8 cellular contexts compared by ENCODE assay signal in the genomic region with DNA sequence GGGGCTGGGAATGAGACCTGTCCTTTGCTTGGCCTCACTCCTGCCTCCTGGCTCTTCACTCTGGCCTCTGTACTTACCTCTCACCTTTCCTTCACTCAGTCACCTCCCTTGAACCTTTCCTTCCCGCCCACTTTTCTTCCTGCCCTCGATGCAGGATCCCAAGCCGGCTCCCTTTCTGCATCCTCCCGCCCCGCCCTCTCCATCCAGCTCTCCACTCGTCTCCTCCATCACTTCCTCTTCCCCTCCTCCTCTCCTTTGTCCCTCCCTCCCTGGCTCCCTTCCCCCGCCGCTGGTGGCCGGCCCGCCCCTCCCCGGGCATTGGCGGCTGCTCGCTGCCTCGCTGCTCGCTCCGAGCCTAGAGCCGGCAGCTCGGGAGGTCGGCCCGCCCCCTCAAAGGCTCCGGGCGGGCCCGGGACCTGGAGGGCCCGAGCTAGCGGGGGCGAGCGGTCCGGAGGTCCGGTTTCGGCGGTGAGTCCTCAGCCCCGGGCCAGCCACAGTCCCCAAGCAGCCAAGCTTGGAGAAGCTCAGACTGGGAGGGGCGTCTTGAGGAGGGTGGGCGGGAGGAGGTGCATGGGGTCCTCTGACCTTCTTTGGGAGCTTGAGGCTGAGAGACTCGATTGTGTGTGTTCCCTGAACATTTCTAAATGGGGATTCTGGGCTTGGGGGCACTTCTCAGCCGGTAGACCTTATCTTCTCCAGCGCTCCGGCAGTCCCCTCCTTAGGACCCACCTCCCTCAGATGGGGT. TPM values are rescaled to one million over a fixed set of nuclear protein-coding genes. Genes with fewer than 3 reads are reported as not detected.
A peak's percentile ranks its signal among the peaks of the same experiment; 100 is the strongest.
DNase-seq lines count a peak whose midpoint lies in the region; ATAC-seq and TF ChIP-seq lines count a peak whose summit lies in the region.

No MANE protein-coding gene starts in this region.

- no peak for TF ChIP-seq POLR2A in breast epithelium (IDR thresholded peaks at IDR 0.05)

- TF ChIP-seq CTCF in breast epithelium (IDR thresholded peaks at IDR 0.05), result no peak

- H3K27ac ChIP-seq in breast epithelium (peak overlapping the region; percentile 94 to 95), iPS DF 6.9 (ENCODE audit: low read length) (no peak overlapping the region)

- intact Hi-C loops in breast epithelium (cut with DNase I; ENCODE audit: low total_unique reads), result no loop called here

- DNase-seq in DMS53 (lab: John Stamatoyannopoulos, UW) (peak; percentile 97), NCI-H1092 (lab: John Stamatoyannopoulos, UW) (peak; percentile 86), SIG-M5 (lab: John Stamatoyannopoulos, UW) (peak; percentile 3), breast epithelium (ENCODE audit: low spot score in 2 of 2) (peak; percentile 87 to 90), iPS DF 6.9 (ENCODE audit: low read depth, low spot score) (no peak), putamen (ENCODE audit: low spot score) (peak; percentile 88)

- H3K9me3 ChIP-seq in breast epithelium, result no peaks in the 10 kb centered on the region
- no peaks in the 10 kb centered on the region for H3K9me3 ChIP-seq in iPS DF 6.9 (ENCODE audit: control insufficient read depth, insufficient read depth, low read length)

- no peaks in the 10 kb centered on the region for H3K27me3 ChIP-seq in breast epithelium
- H3K27me3 ChIP-seq in iPS DF 6.9 (ENCODE audit: control insufficient read depth, insufficient read depth, low read length), result no peaks in the 10 kb centered on the region

- WGBS in iPS DF 6.9 (ENCODE audit: insufficient coverage, insufficient read length), result no CpG with 5 or more reads among the region's 38 CpGs

- peak overlapping the region; percentile 39 to 80 (median 56) for H3K4me3 ChIP-seq in breast epithelium
- peak overlapping the region; percentile 52 for H3K4me3 ChIP-seq in iPS DF 6.9 (ENCODE audit: low read length)

- H3K4me1 ChIP-seq in breast epithelium, result peaks cover 21 to 33% of the 10 kb centered on the region in 2 donors
- peaks cover 8% of the 10 kb centered on the region; the same call in 1 of the 2 replicates for H3K4me1 ChIP-seq in iPS DF 6.9 (ENCODE audit: control insufficient read depth, insufficient read depth, low read length)

- H3K36me3 ChIP-seq in breast epithelium (no peaks in the 10 kb centered on the region), iPS DF 6.9 (ENCODE audit: control insufficient read depth, insufficient read depth, low read length) (no peaks in the 10 kb centered on the region)

- ATAC-seq in HG02798 (IDR thresholded peaks at IDR 0.05; ENCODE audit: poor library complexity, unreplicated experiment) (no peak), HG03439 (IDR thresholded peaks at IDR 0.05; ENCODE audit: unreplicated experiment) (no peak)

RNA-seq across cellular contexts. Expression of gene PHLDB1, which starts 13.8 kb away (rescaled TPM):
- total RNA-seq in breast epithelium, result 100 to 1,000 TPM; 104 to 150 (median 109) TPM

RNA-seq across cellular contexts. Expression of gene ARCN1, which starts 49.0 kb away (rescaled TPM):
- 10 to 100 TPM; 94.1 to 99.1 (median 98.6) TPM for total RNA-seq in breast epithelium

RNA-seq across cellular contexts. Expression of gene IFT46, which starts 55.5 kb away (rescaled TPM):
- total RNA-seq in breast epithelium, result 10 to 100 TPM; 24.3 to 45.9 (median 33.4) TPM

RNA-seq across cellular contexts. Expression of gene TREH, which starts 58.2 kb away (rescaled TPM):
- not detected for total RNA-seq in breast epithelium
